1 cellular context compared by ENCODE assay signal in genomic region chr6:37492236-37493046, GRCh38.
TF ChIP-seq lines count a peak whose summit lies in the region.

No MANE protein-coding gene starts in this region.

TF ChIP-seq in K562, 482 proteins besides CTCF, POLR2A, EP300 and RAD21:
- TF ChIP-seq ETV1 (tag; conservative IDR thresholded peaks at IDR 0.05; ENCODE audit: low read depth) = no peak
- TF ChIP-seq DDX20 (tag; IDR thresholded peaks at IDR 0.05; ENCODE audit: low read depth) = no peak
- TF ChIP-seq MTF1 (CRISPR knock-in tag; IDR thresholded peaks at IDR 0.05; ENCODE audit: borderline replicate concordance) = no peak
- no peak for TF ChIP-seq ZNF584 (CRISPR knock-in tag; IDR thresholded peaks at IDR 0.05; ENCODE audit: low read depth)
- no peak for TF ChIP-seq THRB (CRISPR knock-in tag; conservative IDR thresholded peaks at IDR 0.05)
- TF ChIP-seq RNF2 (IDR thresholded peaks at IDR 0.05) = no peak
- TF ChIP-seq NBN (IDR thresholded peaks at IDR 0.05; ENCODE audit: low read depth) = no peak
- no peak for TF ChIP-seq CREB5 (CRISPR knock-in tag; IDR thresholded peaks at IDR 0.05)
